1 cellular context compared by ENCODE assay signal in genomic region chr1:207644852-207645631, GRCh38.
TF ChIP-seq lines count a peak whose summit lies in the region.

TSS of gene CR1L (plus strand) at chr1:207645133. CDS start at chr1:207645234, 101 bp downstream.

TF ChIP-seq in HEK293, 187 proteins besides CTCF, POLR2A, EP300 and RAD21 (continued from another document):
- no peak for TF ChIP-seq ZBTB7A (tag by site-specific recombination; IDR thresholded peaks at IDR 0.05; ENCODE audit: low read depth)
- peak; percentile 26; the same call in 1 of the 2 replicates for TF ChIP-seq ZNF501 (tag by site-specific recombination; IDR thresholded peaks at IDR 0.05)
- no peak for TF ChIP-seq ZNF114 (tag by site-specific recombination; IDR thresholded peaks at IDR 0.05)
- peak; percentile 80 for TF ChIP-seq SCRT2 (tag by site-specific recombination; IDR thresholded peaks at IDR 0.05)
- TF ChIP-seq ZNF571 (tag by site-specific recombination; IDR thresholded peaks at IDR 0.05): no peak
- TF ChIP-seq, protein P1, sequence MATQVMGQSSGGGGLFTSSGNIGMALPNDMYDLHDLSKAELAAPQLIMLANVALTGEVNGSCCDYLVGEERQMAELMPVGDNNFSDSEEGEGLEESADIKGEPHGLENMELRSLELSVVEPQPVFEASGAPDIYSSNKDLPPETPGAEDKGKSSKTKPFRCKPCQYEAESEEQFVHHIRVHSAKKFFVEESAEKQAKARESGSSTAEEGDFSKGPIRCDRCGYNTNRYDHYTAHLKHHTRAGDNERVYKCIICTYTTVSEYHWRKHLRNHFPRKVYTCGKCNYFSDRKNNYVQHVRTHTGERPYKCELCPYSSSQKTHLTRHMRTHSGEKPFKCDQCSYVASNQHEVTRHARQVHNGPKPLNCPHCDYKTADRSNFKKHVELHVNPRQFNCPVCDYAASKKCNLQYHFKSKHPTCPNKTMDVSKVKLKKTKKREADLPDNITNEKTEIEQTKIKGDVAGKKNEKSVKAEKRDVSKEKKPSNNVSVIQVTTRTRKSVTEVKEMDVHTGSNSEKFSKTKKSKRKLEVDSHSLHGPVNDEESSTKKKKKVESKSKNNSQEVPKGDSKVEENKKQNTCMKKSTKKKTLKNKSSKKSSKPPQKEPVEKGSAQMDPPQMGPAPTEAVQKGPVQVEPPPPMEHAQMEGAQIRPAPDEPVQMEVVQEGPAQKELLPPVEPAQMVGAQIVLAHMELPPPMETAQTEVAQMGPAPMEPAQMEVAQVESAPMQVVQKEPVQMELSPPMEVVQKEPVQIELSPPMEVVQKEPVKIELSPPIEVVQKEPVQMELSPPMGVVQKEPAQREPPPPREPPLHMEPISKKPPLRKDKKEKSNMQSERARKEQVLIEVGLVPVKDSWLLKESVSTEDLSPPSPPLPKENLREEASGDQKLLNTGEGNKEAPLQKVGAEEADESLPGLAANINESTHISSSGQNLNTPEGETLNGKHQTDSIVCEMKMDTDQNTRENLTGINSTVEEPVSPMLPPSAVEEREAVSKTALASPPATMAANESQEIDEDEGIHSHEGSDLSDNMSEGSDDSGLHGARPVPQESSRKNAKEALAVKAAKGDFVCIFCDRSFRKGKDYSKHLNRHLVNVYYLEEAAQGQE (tag by site-specific recombination; IDR thresholded peaks at IDR 0.05): peak; percentile 80
- TF ChIP-seq PRDM2 (tag by site-specific recombination; IDR thresholded peaks at IDR 0.05; ENCODE audit: borderline replicate concordance): no peak
- TF ChIP-seq, protein P2, sequence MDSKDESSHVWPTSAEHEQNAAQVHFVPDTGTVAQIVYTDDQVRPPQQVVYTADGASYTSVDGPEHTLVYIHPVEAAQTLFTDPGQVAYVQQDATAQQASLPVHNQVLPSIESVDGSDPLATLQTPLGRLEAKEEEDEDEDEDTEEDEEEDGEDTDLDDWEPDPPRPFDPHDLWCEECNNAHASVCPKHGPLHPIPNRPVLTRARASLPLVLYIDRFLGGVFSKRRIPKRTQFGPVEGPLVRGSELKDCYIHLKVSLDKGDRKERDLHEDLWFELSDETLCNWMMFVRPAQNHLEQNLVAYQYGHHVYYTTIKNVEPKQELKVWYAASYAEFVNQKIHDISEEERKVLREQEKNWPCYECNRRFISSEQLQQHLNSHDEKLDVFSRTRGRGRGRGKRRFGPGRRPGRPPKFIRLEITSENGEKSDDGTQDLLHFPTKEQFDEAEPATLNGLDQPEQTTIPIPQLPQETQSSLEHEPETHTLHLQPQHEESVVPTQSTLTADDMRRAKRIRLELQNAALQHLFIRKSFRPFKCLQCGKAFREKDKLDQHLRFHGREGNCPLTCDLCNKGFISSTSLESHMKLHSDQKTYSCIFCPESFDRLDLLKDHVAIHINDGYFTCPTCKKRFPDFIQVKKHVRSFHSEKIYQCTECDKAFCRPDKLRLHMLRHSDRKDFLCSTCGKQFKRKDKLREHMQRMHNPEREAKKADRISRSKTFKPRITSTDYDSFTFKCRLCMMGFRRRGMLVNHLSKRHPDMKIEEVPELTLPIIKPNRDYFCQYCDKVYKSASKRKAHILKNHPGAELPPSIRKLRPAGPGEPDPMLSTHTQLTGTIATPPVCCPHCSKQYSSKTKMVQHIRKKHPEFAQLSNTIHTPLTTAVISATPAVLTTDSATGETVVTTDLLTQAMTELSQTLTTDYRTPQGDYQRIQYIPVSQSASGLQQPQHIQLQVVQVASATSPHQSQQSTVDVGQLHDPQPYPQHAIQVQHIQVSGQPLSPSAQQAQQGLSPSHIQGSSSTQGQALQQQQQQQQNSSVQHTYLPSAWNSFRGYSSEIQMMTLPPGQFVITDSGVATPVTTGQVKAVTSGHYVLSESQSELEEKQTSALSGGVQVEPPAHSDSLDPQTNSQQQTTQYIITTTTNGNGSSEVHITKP (tag by site-specific recombination; IDR thresholded peaks at IDR 0.05): peak; percentile 52
- peak; percentile 77 for TF ChIP-seq ZXDB (tag by site-specific recombination; IDR thresholded peaks at IDR 0.05)
- peak; percentile 82 for TF ChIP-seq KLF9 (tag by site-specific recombination; IDR thresholded peaks at IDR 0.05; ENCODE audit: low read depth)
- TF ChIP-seq ZNF10 (tag by site-specific recombination; IDR thresholded peaks at IDR 0.05): no peak
- TF ChIP-seq ZBTB26 (tag by site-specific recombination; optimal IDR thresholded peaks at IDR 0.05): peak; percentile 48
- no peak for TF ChIP-seq ZNF548 (tag by site-specific recombination; IDR thresholded peaks at IDR 0.05)
